8 cellular contexts compared by ENCODE assay signal in genomic region chr1:248863011-248863881, GRCh38. TPM values are rescaled to one million over a fixed set of nuclear protein-coding genes. Genes with fewer than 3 reads are reported as not detected.
DNase-seq lines count a peak whose midpoint lies in the region; ATAC-seq and TF ChIP-seq lines count a peak whose summit lies in the region.

No MANE protein-coding gene starts in this region.

- no peaks in the 10 kb centered on the region for H3K27me3 ChIP-seq in esophagus squamous epithelium

- peak; percentile 70 for ATAC-seq in GM21528 (IDR thresholded peaks at IDR 0.05; ENCODE audit: low FRiP score, unreplicated experiment)
- peak; percentile 31 to 33 for ATAC-seq in naive B cell (ENCODE audit: low read depth in 2 of 2)
- peak; percentile 58 to 61 for ATAC-seq in stimulated activated naive B cell treated with anti-CD40 and anti-IgM and Interleukin-4, amounts not matched to agents 10 μg/mL and 1 μg/mL and 100 μg/mL, for 72 hours (replicated peaks)

- H3K27ac Mint-ChIP-seq in activated T-cell treated with anti-CD3 and anti-CD28 coated beads, Interleukin-2, amount 50 U/mL, for 24 hours: peak overlapping the region; percentile 82
- peak overlapping the region; percentile 21 to 88 (median 76) for H3K27ac Mint-ChIP-seq in naive B cell
- H3K27ac Mint-ChIP-seq in stimulated activated naive B cell treated with anti-CD40 and anti-IgM and Interleukin-4, amounts not matched to agents 10 μg/mL and 1 μg/mL and 100 μg/mL, for 72 hours: peak overlapping the region; percentile 89

- H3K27me3 Mint-ChIP-seq in activated T-cell treated with anti-CD3 and anti-CD28 coated beads, Interleukin-2, amount 50 U/mL, for 24 hours: no peaks in the 10 kb centered on the region
- no peaks in the 10 kb centered on the region for H3K27me3 Mint-ChIP-seq in naive B cell
- no peaks in the 10 kb centered on the region for H3K27me3 Mint-ChIP-seq in stimulated activated naive B cell treated with anti-CD40 and anti-IgM and Interleukin-4, amounts not matched to agents 10 μg/mL and 1 μg/mL and 100 μg/mL, for 72 hours

- POLR2A ChIA-PET in OCI-LY7 (lab: Charles Lee): interaction anchor here (1.1 to 2.4 kb wide), 4 partner anchors 10 to 41 kb away, joined by 3 to 10 read pairs (median 4); no protein-coding TSS in a partner anchor

- 44 to 67% methylated on average over 2 to 7 of the region's 46 CpGs for WGBS in esophagus squamous epithelium, 2 donors

- H3K4me1 Mint-ChIP-seq in activated T-cell treated with anti-CD3 and anti-CD28 coated beads, Interleukin-2, amount 50 U/mL, for 24 hours (ENCODE audit: low read depth): peaks cover 42% of the 10 kb centered on the region
- H3K4me1 Mint-ChIP-seq in naive B cell: peaks cover 36 to 44% (median 39%) of the 10 kb centered on the region in 3 donors
- peaks cover 24 to 33% of the 10 kb centered on the region in 2 donors for H3K4me1 Mint-ChIP-seq in stimulated activated naive B cell treated with anti-CD40 and anti-IgM and Interleukin-4, amounts not matched to agents 10 μg/mL and 1 μg/mL and 100 μg/mL, for 72 hours

- CTCF ChIA-PET in OCI-LY7 (lab: Charles Lee; ENCODE audit: unreplicated experiment): no interaction called here

- H3K27ac ChIP-seq in OCI-LY7 (ENCODE audit: low read depth, low read length, poor library complexity, severe bottlenecking): no peak overlapping the region
- H3K27ac ChIP-seq in esophagus squamous epithelium: peak overlapping the region; percentile 47 to 87 (median 80)

- DNase-seq in DMS 273 treated with DMSO at 0.1 percent for 48 hours (lab: John Stamatoyannopoulos, UW) (peak; percentile 47), HuH-7 (ENCODE audit: low spot score) (peak; percentile 81), OCI-LY7 (ENCODE audit: low spot score) (peak; percentile 69), esophagus squamous epithelium (lab: John Stamatoyannopoulos, UW) (peak; percentile 48), naive B cell (peak; percentile 73)
- DNase-seq in activated T-cell treated with anti-CD3 and anti-CD28 coated beads, Interleukin-2, amount 50 U/mL, for 24 hours: peak; percentile 87
- peak; percentile 65 for DNase-seq in stimulated activated naive B cell treated with anti-CD40 and anti-IgM and Interleukin-4, amounts not matched to agents 10 μg/mL and 1 μg/mL and 100 μg/mL, for 72 hours

- H3K4me3 ChIP-seq in OCI-LY7 (ENCODE audit: low read depth, low read length, poor library complexity, severe bottlenecking): peak overlapping the region; percentile 63
- peak overlapping the region; percentile 29 to 78 (median 66) for H3K4me3 ChIP-seq in esophagus squamous epithelium

- H3K36me3 Mint-ChIP-seq in activated T-cell treated with anti-CD3 and anti-CD28 coated beads, Interleukin-2, amount 50 U/mL, for 24 hours (ENCODE audit: low read depth): peaks cover 5% of the 10 kb centered on the region
- no peaks in the 10 kb centered on the region for H3K36me3 Mint-ChIP-seq in naive B cell
- H3K36me3 Mint-ChIP-seq in stimulated activated naive B cell treated with anti-CD40 and anti-IgM and Interleukin-4, amounts not matched to agents 10 μg/mL and 1 μg/mL and 100 μg/mL, for 72 hours: no peaks in the 10 kb centered on the region

- H2AFZ ChIP-seq in OCI-LY7 (ENCODE audit: low read length): peak overlapping the region; percentile 50

- H3K9me3 ChIP-seq in OCI-LY7 (ENCODE audit: low read length) (no peaks in the 10 kb centered on the region), esophagus squamous epithelium (no peaks in the 10 kb centered on the region)

- intact Hi-C loops in OCI-LY7 (cut with micrococcal nuclease; ENCODE audit: unreplicated experiment): loop anchor here (1.0 kb wide), 1 partner anchor 10 kb away; no protein-coding TSS in a partner anchor
- intact Hi-C loops in esophagus squamous epithelium (cut with DNase I): no loop called here

- H3K4me1 ChIP-seq in OCI-LY7 (ENCODE audit: insufficient read depth, low read length, poor library complexity, severe bottlenecking) (peaks cover 23% of the 10 kb centered on the region), esophagus squamous epithelium (peaks cover 9 to 28% (median 16%) of the 10 kb centered on the region in 3 donors)

- TF ChIP-seq CTCF in OCI-LY7 (conservative IDR thresholded peaks at IDR 0.05; ENCODE audit: low read length) (no peak), esophagus squamous epithelium (IDR thresholded peaks at IDR 0.05) (peak in 1 of 6 experiments; percentile 7)

- no peaks in the 10 kb centered on the region for H3K79me2 ChIP-seq in OCI-LY7 (ENCODE audit: insufficient read depth, low read depth, low read length)

- H3K4me3 Mint-ChIP-seq in activated T-cell treated with anti-CD3 and anti-CD28 coated beads, Interleukin-2, amount 50 U/mL, for 24 hours: peak overlapping the region; percentile 83
- peak overlapping the region; percentile 78 to 96 (median 90) for H3K4me3 Mint-ChIP-seq in naive B cell
- H3K4me3 Mint-ChIP-seq in stimulated activated naive B cell treated with anti-CD40 and anti-IgM and Interleukin-4, amounts not matched to agents 10 μg/mL and 1 μg/mL and 100 μg/mL, for 72 hours: peak overlapping the region; percentile 81 to 91

- TF ChIP-seq POLR2A in esophagus squamous epithelium (IDR thresholded peaks at IDR 0.05): peak in 1 of 4 donors; percentile 75

- H3K4me2 ChIP-seq in OCI-LY7 (ENCODE audit: low read length): peak overlapping the region; percentile 64

- no peaks in the 10 kb centered on the region for H3K36me3 ChIP-seq in OCI-LY7 (ENCODE audit: insufficient read depth, low read length)
- H3K36me3 ChIP-seq in esophagus squamous epithelium: no peaks in the 10 kb centered on the region

- H3K9me3 Mint-ChIP-seq in activated T-cell treated with anti-CD3 and anti-CD28 coated beads, Interleukin-2, amount 50 U/mL, for 24 hours: no peaks in the 10 kb centered on the region
- no peaks in the 10 kb centered on the region for H3K9me3 Mint-ChIP-seq in naive B cell
- no peaks in the 10 kb centered on the region for H3K9me3 Mint-ChIP-seq in stimulated activated naive B cell treated with anti-CD40 and anti-IgM and Interleukin-4, amounts not matched to agents 10 μg/mL and 1 μg/mL and 100 μg/mL, for 72 hours

- H3K9me2 ChIP-seq in OCI-LY7 (ENCODE audit: insufficient read depth, low read length): no peaks in the 10 kb centered on the region

- no TSS peak for BruUV-seq in OCI-LY7 (replicated peaks; lab: Mats Ljungman, UMichigan)

- no peaks in the 10 kb centered on the region for H4K20me1 ChIP-seq in OCI-LY7 (ENCODE audit: insufficient read depth, low read length)

RNA-seq across cellular contexts. Expression of gene ZNF692, which starts 4.4 kb away (rescaled TPM):
- 49.7 and 65.0 TPM in 2 replicates for total RNA-seq in OCI-LY7 (2014; rRNA removed; shearing (Covaris generic))
- total RNA-seq in OCI-LY7 (2022) (66.2 and 67.4 TPM in 2 replicates), esophagus squamous epithelium (10 to 100 TPM; 35.7 to 67.9 (median 40.7) TPM)
- 10 to 100 TPM in 1 of 6 donors, 1 to 10 TPM in 5; 3.1 to 16.1 (median 8.4) TPM for polyA plus RNA-seq in naive B cell (ENCODE audit: low read depth in 6 of 6)

RNA-seq across cellular contexts. Expression of gene ZNF672, which starts 25.2 kb away (rescaled TPM):
- total RNA-seq in OCI-LY7 (2014; rRNA removed; shearing (Covaris generic)): 45.7 and 56.1 TPM in 2 replicates
- total RNA-seq in OCI-LY7 (2022) (50.0 and 52.7 TPM in 2 replicates), esophagus squamous epithelium (10 to 100 TPM; 22.3 to 25.8 (median 24.0) TPM)
- 10 to 100 TPM; 31.7 to 61.5 (median 41.1) TPM for polyA plus RNA-seq in naive B cell (ENCODE audit: low read depth in 6 of 6)

RNA-seq across cellular contexts. Expression of gene SH3BP5L, which starts 37.5 kb away (rescaled TPM):
- 14.5 and 16.9 TPM in 2 replicates for total RNA-seq in OCI-LY7 (2014; rRNA removed; shearing (Covaris generic))
- total RNA-seq in OCI-LY7 (2022) (21.8 and 24.5 TPM in 2 replicates), esophagus squamous epithelium (10 to 100 TPM; 19.2 to 23.1 (median 21.9) TPM)
- polyA plus RNA-seq in naive B cell (ENCODE audit: low read depth in 6 of 6): 1 to 10 TPM; 1.5 to 5.3 (median 2.8) TPM

RNA-seq across cellular contexts. Expression of gene PGBD2, which starts 42.8 kb away (rescaled TPM):
- total RNA-seq in OCI-LY7 (2014; rRNA removed; shearing (Covaris generic)): 9.2 and 13.0 TPM in 2 replicates
- 6.4 and 7.5 TPM in 2 replicates for total RNA-seq in OCI-LY7 (2022)
- total RNA-seq in esophagus squamous epithelium: 1 to 10 TPM; 4.1 to 9.5 (median 6.7) TPM
- 10 to 100 TPM in 5 of 6 donors, 1 to 10 TPM in 1; 9.1 to 23.2 (median 17.7) TPM for polyA plus RNA-seq in naive B cell (ENCODE audit: low read depth in 6 of 6)
